In the genomic region with DNA sequence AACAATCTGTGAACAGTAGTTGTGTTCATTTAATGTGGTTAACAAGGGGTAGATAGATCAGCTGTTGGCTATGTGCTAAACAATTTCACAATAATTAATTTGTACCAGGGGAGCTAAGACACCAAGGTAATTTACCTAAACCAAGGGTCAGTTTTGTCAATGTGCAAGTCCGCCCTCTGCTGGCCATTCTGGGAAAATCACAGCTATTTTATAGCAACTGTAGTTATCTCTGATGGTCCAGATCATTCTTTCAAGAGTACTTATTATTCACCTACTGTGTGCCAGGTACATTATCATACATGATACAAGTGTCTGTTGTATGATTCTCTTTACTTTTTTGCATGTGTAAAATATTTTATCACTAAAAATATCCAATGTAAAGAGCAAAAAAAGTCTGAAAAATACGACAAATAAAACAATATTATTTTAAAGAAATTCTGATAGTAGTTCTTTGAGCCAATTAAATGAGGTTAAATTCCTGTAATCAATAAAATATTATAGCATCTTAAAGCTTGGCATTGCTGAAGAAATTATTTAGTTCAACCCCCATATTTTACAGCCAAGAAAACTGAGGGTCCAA, we compare ENCODE assay signal across 9 cellular contexts.
DNase-seq lines count a peak whose midpoint lies in the region; ATAC-seq and TF ChIP-seq lines count a peak whose summit lies in the region.
"Had no signal": no experiment of that assay in that cellular context is flagged by ENCODE, and none has a peak within 500 bp of the region (broad histone marks: within the 10 kb centered on the region; RNA-seq: fewer than 3 reads in every experiment).

No MANE protein-coding gene starts in this region.

- H3K9ac ChIP-seq in neural progenitor cell, result no peak overlapping the region

- DNase-seq in DMS 273 (lab: John Stamatoyannopoulos, UW; ENCODE audit: unreplicated experiment), result peak; percentile 67
- DNase-seq in DMS 273 treated with DMSO at 0.1 percent for 48 hours (lab: John Stamatoyannopoulos, UW), result no peak
- DNase-seq in HEK293T (ENCODE audit: extremely low spot score), result peak; percentile 44
- DNase-seq in NCI-H345 (lab: John Stamatoyannopoulos, UW), result peak; percentile 58
- peak; percentile 62 to 67 for DNase-seq in activated CD4-positive, alpha-beta T cell treated with anti-CD3 and anti-CD28 coated beads, Interleukin-2, amount 50 U/mL, for 48 hours
- no peak for DNase-seq in esophagus muscularis mucosa (ENCODE audit: extremely low spot score)
- DNase-seq in neural progenitor cell (ENCODE audit: low spot score), result peak; percentile 56
- peak in 1 of 2 donors; percentile 32 for DNase-seq in upper lobe of left lung

- POLR2A ChIA-PET in HEK293T (lab: Yijun Ruan, JAX), result no interaction called here

- no peak overlapping the region for H2AFZ ChIP-seq in neural progenitor cell (replicated peaks)

- no peaks in the 10 kb centered on the region for H3F3A ChIP-seq in neural progenitor cell (ENCODE audit: low read depth)

- TF ChIP-seq EP300 in esophagus muscularis mucosa (IDR thresholded peaks at IDR 0.05) (no peak), upper lobe of left lung (IDR thresholded peaks at IDR 0.05) (no peak)

- H3K9me3 ChIP-seq in esophagus muscularis mucosa, result no peaks in the 10 kb centered on the region
- H3K9me3 ChIP-seq in neural progenitor cell (ENCODE audit: low read depth), result no peaks in the 10 kb centered on the region
- no peaks in the 10 kb centered on the region for H3K9me3 ChIP-seq in upper lobe of left lung

- H3K36me3 Mint-ChIP-seq in neural progenitor cell, result no peaks in the 10 kb centered on the region

- no peaks in the 10 kb centered on the region for H4K20me1 ChIP-seq in neural progenitor cell (ENCODE audit: low read depth)

- CTCF ChIA-PET in HEK293T (lab: Yijun Ruan, JAX), result interaction anchor here (0.6 to 1.6 kb wide), 7 partner anchors 11 to 768 kb away, joined by 3 to 7 read pairs (median 4); no protein-coding TSS in a partner anchor

- TF ChIP-seq POLR2A in esophagus muscularis mucosa (IDR thresholded peaks at IDR 0.05; ENCODE audit: low read depth), result no peak
- TF ChIP-seq POLR2A in upper lobe of left lung (IDR thresholded peaks at IDR 0.05), result no peak

- H3K36me3 ChIP-seq in esophagus muscularis mucosa (no peaks in the 10 kb centered on the region), neural progenitor cell (no peaks in the 10 kb centered on the region), upper lobe of left lung (no peaks in the 10 kb centered on the region)

- H3K4me1 ChIP-seq in esophagus muscularis mucosa (no peaks in the 10 kb centered on the region), neural progenitor cell (no peaks in the 10 kb centered on the region), upper lobe of left lung (no peaks in the 10 kb centered on the region)

- H3K27ac ChIP-seq in esophagus muscularis mucosa (replicated peaks in 1 of 4), result no peak overlapping the region
- no peak overlapping the region for H3K27ac ChIP-seq in neural progenitor cell
- no peak overlapping the region for H3K27ac ChIP-seq in upper lobe of left lung
- H3K27ac ChIP-seq: epithelial cell of prostate had no signal

- no peaks in the 10 kb centered on the region for H3K79me2 ChIP-seq in neural progenitor cell (ENCODE audit: low read depth)

- no peak overlapping the region for H3K4me2 ChIP-seq in neural progenitor cell

- 45% methylated on average over 2 of the region's 2 CpGs for WGBS in esophagus muscularis mucosa
- WGBS in upper lobe of left lung, 2 donors, result 48% methylated on average over 2 of the region's 2 CpGs

- H3K27me3 Mint-ChIP-seq in neural progenitor cell (ENCODE audit: insufficient read depth, low read depth), result no peaks in the 10 kb centered on the region

- no peaks in the 10 kb centered on the region for H3K9me3 Mint-ChIP-seq in neural progenitor cell

- H3K27me3 ChIP-seq in esophagus muscularis mucosa, result peaks cover 0 to 1% (median 0%) of the 10 kb centered on the region in 4 donors
- no peaks in the 10 kb centered on the region for H3K27me3 ChIP-seq in neural progenitor cell
- H3K27me3 ChIP-seq in upper lobe of left lung, result no peaks in the 10 kb centered on the region

- no peak overlapping the region for H3K4me3 Mint-ChIP-seq in neural progenitor cell

- no peaks in the 10 kb centered on the region for H3K4me1 Mint-ChIP-seq in neural progenitor cell

- intact Hi-C loops in esophagus muscularis mucosa (cut with DNase I), result loop anchor here (2.0 kb wide), 1 partner anchor 548 kb away; no protein-coding TSS in a partner anchor

- TF ChIP-seq CTCF in esophagus muscularis mucosa (IDR thresholded peaks at IDR 0.05) (peak; percentile 58 to 79 (median 76)), neural progenitor cell (IDR thresholded peaks at IDR 0.05) (peak; percentile 89), upper lobe of left lung (IDR thresholded peaks at IDR 0.05) (peak; percentile 27 to 76 (median 66))

- H3K27ac Mint-ChIP-seq in neural progenitor cell, result no peak overlapping the region

- ATAC-seq in upper lobe of left lung (ENCODE audit: low FRiP score in 2 of 2), result peak in 1 of 2 donors; percentile 51

- no peak overlapping the region for H3K4me3 ChIP-seq in esophagus muscularis mucosa
- no peak overlapping the region for H3K4me3 ChIP-seq in neural progenitor cell
- no peak overlapping the region for H3K4me3 ChIP-seq in upper lobe of left lung

TF ChIP-seq in HEK293T, 16 proteins besides CTCF, POLR2A, EP300 and RAD21:
- TF ChIP-seq ELF4 (IDR thresholded peaks at IDR 0.05) (no peak), TARDBP (IDR thresholded peaks at IDR 0.05) (no peak)

Comparison
In these comparisons a context has a peak if more than half of its experiments do, and no peak if none do; other contexts are left out.
1. DNase-seq: peak in DMS 273 (single experiment), HEK293T (single experiment), NCI-H345 (single experiment), activated CD4-positive, alpha-beta T cell treated with anti-CD3 and anti-CD28 coated beads, Interleukin-2, amount 50 U/mL, for 48 hours (2 of 2) and neural progenitor cell (single experiment); none in DMS 273 treated with DMSO at 0.1 percent for 48 hours (single experiment) and esophagus muscularis mucosa (single experiment).
2. Peak in every context shown above with its lines, with median percentiles within 50 percentile points of each other: CTCF ChIP-seq.